Comparison of ENCODE assay signal across 9 cellular contexts in genomic region chr1:91582431-91582921, GRCh38.
A peak's percentile ranks its signal among the peaks of the same experiment; 100 is the strongest.
DNase-seq lines count a peak whose midpoint lies in the region; ATAC-seq, FAIRE-seq and TF ChIP-seq lines count a peak whose summit lies in the region.
"Had no signal": no experiment of that assay in that cellular context is flagged by ENCODE, and none has a peak within 500 bp of the region (broad histone marks: within the 10 kb centered on the region; RNA-seq: fewer than 3 reads in every experiment).

No MANE protein-coding gene starts in this region.

- H3K27me3 ChIP-seq in SJSA1 (replicated peaks) (no peaks in the 10 kb centered on the region), small intestine (ENCODE audit: control insufficient read depth in 2 of 2, insufficient read depth in 2 of 2, low read length in 2 of 2) (no peaks in the 10 kb centered on the region)

- no peak for TF ChIP-seq CTCF in fibroblast of mammary gland (conservative IDR thresholded peaks at IDR 0.05; ENCODE audit: control insufficient read depth, insufficient read depth, low read depth, low read length)

- peak; percentile 86 for FAIRE-seq in H54 (lab: Jason Lieb, UNC)
- FAIRE-seq in small intestine (lab: Jason Lieb, UNC), result no peak
- FAIRE-seq: GM12878 had no signal

- no peak overlapping the region for H3K4me3 Mint-ChIP-seq in stimulated activated naive B cell treated with anti-CD40 and anti-IgM and Interleukin-4, amounts not matched to agents 10 μg/mL and 1 μg/mL and 100 μg/mL, for 72 hours

- no peaks in the 10 kb centered on the region for H3K36me3 ChIP-seq in SJSA1
- no peaks in the 10 kb centered on the region for H3K36me3 ChIP-seq in small intestine (ENCODE audit: control insufficient read depth in 2 of 2, insufficient read depth in 2 of 2, low read length in 2 of 2)

- H3K27ac Mint-ChIP-seq in stimulated activated naive B cell treated with anti-CD40 and anti-IgM and Interleukin-4, amounts not matched to agents 10 μg/mL and 1 μg/mL and 100 μg/mL, for 72 hours, result no peak overlapping the region

- peak overlapping the region; percentile 51 for H3K27ac ChIP-seq in SJSA1
- peak overlapping the region in 1 of 2 donors; percentile 86 for H3K27ac ChIP-seq in small intestine (ENCODE audit: low read depth in 1 of 2, low read length in 1 of 2)

- no peak for ATAC-seq in GM21576 (IDR thresholded peaks at IDR 0.05; ENCODE audit: unreplicated experiment)
- no peak for ATAC-seq in stimulated activated naive B cell treated with anti-CD40 and anti-IgM and Interleukin-4, amounts not matched to agents 10 μg/mL and 1 μg/mL and 100 μg/mL, for 72 hours (replicated peaks)
- ATAC-seq: GM12878 had no signal

- H3K4me1 Mint-ChIP-seq in stimulated activated naive B cell treated with anti-CD40 and anti-IgM and Interleukin-4, amounts not matched to agents 10 μg/mL and 1 μg/mL and 100 μg/mL, for 72 hours, result peaks cover 5 to 8% of the 10 kb centered on the region in 2 donors

- 48 to 58% (median 53%) methylated on average over 4 of the region's 4 CpGs for WGBS in small intestine, 3 donors

- H3K9me3 Mint-ChIP-seq in stimulated activated naive B cell treated with anti-CD40 and anti-IgM and Interleukin-4, amounts not matched to agents 10 μg/mL and 1 μg/mL and 100 μg/mL, for 72 hours, result no peaks in the 10 kb centered on the region

- H3K4me1 ChIP-seq in SJSA1 (replicated peaks) (peaks cover 51% of the 10 kb centered on the region), small intestine (ENCODE audit: control insufficient read depth in 2 of 2, insufficient read depth in 1 of 2, low read depth in 1 of 2, low read length in 1 of 2) (no peaks in the 10 kb centered on the region)

- peak; percentile 48 for DNase-seq in H54 (ENCODE audit: insufficient read length, low spot score)
- DNase-seq in SJSA1 (ENCODE audit: low read depth in 1 of 2, low spot score in 2 of 2), result peak; percentile 73 to 82
- peak; percentile 99 for DNase-seq in fibroblast of mammary gland (ENCODE audit: low read depth)
- peak; percentile 3 for DNase-seq in small intestine
- DNase-seq in germinal center (ENCODE audit: low spot score), result no peak
- no peak for DNase-seq in UCSD-AML1 (lab: John Stamatoyannopoulos, UW; ENCODE audit: unreplicated experiment)
- no peak for DNase-seq in stimulated activated naive B cell treated with anti-CD40 and anti-IgM and Interleukin-4, amounts not matched to agents 10 μg/mL and 1 μg/mL and 100 μg/mL, for 72 hours

- no peaks in the 10 kb centered on the region for H3K9me3 ChIP-seq in SJSA1 (replicated peaks)
- H3K9me3 ChIP-seq in small intestine (ENCODE audit: control insufficient read depth, low read depth), result no peaks in the 10 kb centered on the region

- no peak for TF ChIP-seq POLR2A in H54 (IDR thresholded peaks at IDR 0.05; ENCODE audit: low read depth, low read length)

- peaks cover 0 to 10% of the 10 kb centered on the region in 2 donors for H3K27me3 Mint-ChIP-seq in stimulated activated naive B cell treated with anti-CD40 and anti-IgM and Interleukin-4, amounts not matched to agents 10 μg/mL and 1 μg/mL and 100 μg/mL, for 72 hours

- H3K4me3 ChIP-seq in SJSA1 (no peak overlapping the region), fibroblast of mammary gland (ENCODE audit: control insufficient read depth, low read depth, low read length) (no peak overlapping the region), small intestine (ENCODE audit: low read depth in 1 of 2, low read length in 2 of 2) (no peak overlapping the region)
- H3K4me3 ChIP-seq: GM12878 had no signal

- H3K36me3 Mint-ChIP-seq in stimulated activated naive B cell treated with anti-CD40 and anti-IgM and Interleukin-4, amounts not matched to agents 10 μg/mL and 1 μg/mL and 100 μg/mL, for 72 hours, result no peaks in the 10 kb centered on the region

Comparison
In these comparisons a context has a peak if more than half of its experiments do, and no peak if none do; other contexts are left out.
1. DNase-seq: peak in H54 (single experiment), SJSA1 (2 of 2), fibroblast of mammary gland (single experiment) and small intestine (single experiment); none in germinal center (single experiment), UCSD-AML1 (single experiment) and stimulated activated naive B cell treated with anti-CD40 and anti-IgM and Interleukin-4, amounts not matched to agents 10 μg/mL and 1 μg/mL and 100 μg/mL, for 72 hours (single experiment).